ENCODE assay signal across 10 cellular contexts in the genomic region with DNA sequence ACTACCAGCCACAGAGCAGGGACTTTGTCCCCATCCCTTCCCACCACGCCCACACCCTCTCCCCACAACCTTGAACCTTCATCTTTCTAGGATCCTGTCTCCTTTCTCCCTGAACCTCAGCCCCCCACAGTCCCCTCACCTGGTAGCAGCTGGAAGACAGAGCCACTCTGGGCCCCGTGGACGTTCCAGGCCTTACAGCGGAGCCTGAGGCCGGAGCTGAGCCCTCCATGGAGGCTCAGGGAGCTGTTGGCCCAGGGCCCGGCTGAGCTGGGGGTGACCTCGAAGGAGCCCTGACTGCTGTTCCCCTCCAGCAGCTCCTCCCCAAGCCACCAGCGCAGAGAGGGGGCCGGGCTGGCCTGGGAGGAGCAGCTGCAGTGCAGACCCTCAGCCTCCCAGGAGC. TPM values are rescaled to one million over a fixed set of nuclear protein-coding genes. Genes with fewer than 3 reads are reported as not detected.
DNase-seq lines count a peak whose midpoint lies in the region; ATAC-seq, FAIRE-seq and TF ChIP-seq lines count a peak whose summit lies in the region.
"Not testable (repeated sequence)": the region's sequence is repeated elsewhere in the genome, so short reads cannot be mapped to it uniquely, and the experiment has no call there.
"Had no signal": no experiment of that assay in that cellular context is flagged by ENCODE, and none has a peak within 500 bp of the region (broad histone marks: within the 10 kb centered on the region; RNA-seq: fewer than 3 reads in every experiment).

No MANE protein-coding gene starts in this region.

- 85% methylated on average over 8 of the region's 9 CpGs; no CpG with 5 or more reads in 1 of the 2 experiments for WGBS in H1 (ENCODE audit: extremely low coverage in 1 of 2, insufficient coverage in 1 of 2, insufficient read length in 1 of 2, insufficient replicate concordance in 2 of 2, low coverage in 1 of 2, low lambda C conversion rate in 2 of 2, missing lambda C conversion rate in 1 of 2), 2 experiments
- WGBS in neuronal stem cell (ENCODE audit: extremely low coverage in 2 of 2, insufficient read length in 2 of 2, insufficient replicate concordance in 1 of 2), 2 donors = no CpG with 5 or more reads among the region's 9 CpGs
- 35 to 73% (median 54%) methylated on average over 4 to 9 of the region's 9 CpGs for WGBS in spleen, 5 donors

- not testable (repeated sequence) for TF ChIP-seq CTCF in GM23338 (conservative IDR thresholded peaks at IDR 0.05; ENCODE audit: low read depth in 2 of 2); WTC11 (IDR thresholded peaks at IDR 0.05); H1 (IDR thresholded peaks at IDR 0.05; ENCODE audit: control extremely low read depth in 1 of 3, insufficient read depth in 1 of 3, low read depth in 1 of 3, low read length in 3 of 3); kidney (IDR thresholded peaks at IDR 0.05; ENCODE audit: borderline replicate concordance, extremely low read depth, insufficient read depth); mucosa of descending colon (IDR thresholded peaks at IDR 0.05); spleen (IDR thresholded peaks at IDR 0.05 in 8 of 11, conservative IDR thresholded peaks at IDR 0.05 in 3 of 11)

- H4K20me1 ChIP-seq in GM23338 (replicated peaks; ENCODE audit: insufficient read depth); H1 (replicated peaks in 1 of 2; ENCODE audit: control insufficient read depth in 1 of 2, insufficient read depth in 2 of 2, low read length in 2 of 2): not testable (repeated sequence)

- not testable (repeated sequence) for H2AK5ac ChIP-seq in H1 (ENCODE audit: low read depth, low read length); neuronal stem cell (ENCODE audit: low read depth, low read length)

- H3K9ac ChIP-seq in H1 (replicated peaks in 1 of 4; ENCODE audit: extremely low read depth in 1 of 4, low read depth in 3 of 4, low read length in 3 of 4); kidney (ENCODE audit: low read length in 2 of 2); neuronal stem cell (ENCODE audit: low read depth, low read length, poor library complexity): not testable (repeated sequence)

- H3K9me3 ChIP-seq in H1 (ENCODE audit: insufficient read depth in 2 of 2, low read depth in 1 of 2, low read length in 1 of 2); kidney (ENCODE audit: control insufficient read depth in 1 of 2, low read length in 2 of 2); mucosa of descending colon; neuronal stem cell (replicated peaks in 1 of 2; ENCODE audit: control insufficient read depth in 2 of 2, insufficient read depth in 1 of 2, low read depth in 1 of 2, low read length in 2 of 2); spleen: not testable (repeated sequence)

- not testable (repeated sequence) for H3K9me2 ChIP-seq in GM23338 (ENCODE audit: insufficient read depth)

- not testable (repeated sequence) for H4K5ac ChIP-seq in H1 (ENCODE audit: insufficient read length, low read depth, low read length)

- not testable (repeated sequence) for H3K56ac ChIP-seq in H1 (replicated peaks; ENCODE audit: insufficient read length, low read depth, low read length)

- H3K4ac ChIP-seq in H1 (replicated peaks; ENCODE audit: insufficient read length, low read depth, low read length); neuronal stem cell (ENCODE audit: low read length): not testable (repeated sequence)

- H2AFZ ChIP-seq in GM23338 = peak overlapping the region; percentile 95; the same call in 1 of the 2 replicates
- peak overlapping the region; percentile 6; the same call in 1 of the 2 replicates for H2AFZ ChIP-seq in H1 (ENCODE audit: low read length)
- H2AFZ ChIP-seq in neuronal stem cell (ENCODE audit: low read length) = peak overlapping the region; percentile 49

- H3K27ac ChIP-seq in GM23338 (ENCODE audit: low read depth); H1 (ENCODE audit: low read depth, low read length); kidney (ENCODE audit: low read depth in 2 of 2, low read length in 2 of 2); neuronal stem cell (replicated peaks; ENCODE audit: low read length): not testable (repeated sequence)
- peak overlapping the region; percentile 35 to 87 (median 74) for H3K27ac ChIP-seq in spleen

- intact Hi-C loops in kidney (cut with DNase I); mucosa of descending colon (cut with DNase I, micrococcal nuclease); spleen (cut with DNase I; ENCODE audit: low total_unique reads): not testable (repeated sequence)

- H3K4me1 ChIP-seq in GM23338 (ENCODE audit: insufficient read depth) (peaks cover 39% of the 10 kb centered on the region; the same call in 1 of the 2 replicates), H1 (replicated peaks in 1 of 4; ENCODE audit: control insufficient read depth in 3 of 4, insufficient read depth in 4 of 4, low read length in 3 of 4) (peaks cover 0 to 17% (median 9%) of the 10 kb centered on the region in 4 experiments; a peak in 6 of 7 replicates), mucosa of descending colon (ENCODE audit: low read depth) (peaks cover 15% of the 10 kb centered on the region), spleen (peaks cover 18 to 67% (median 41%) of the 10 kb centered on the region in 6 donors)
- not testable (repeated sequence) for H3K4me1 ChIP-seq in kidney (ENCODE audit: control insufficient read depth in 1 of 2, insufficient read depth in 1 of 2, low read depth in 1 of 2, low read length in 2 of 2); neuronal stem cell (ENCODE audit: control insufficient read depth in 2 of 2, insufficient read depth in 1 of 2, low read depth in 1 of 2, low read length in 2 of 2)

- peak overlapping the region; percentile 19; the same call in 1 of the 2 replicates for H4K8ac ChIP-seq in H1 (ENCODE audit: extremely low read depth, insufficient read depth, low read length)
- not testable (repeated sequence) for H4K8ac ChIP-seq in neuronal stem cell (ENCODE audit: low read depth, low read length)

- not testable (repeated sequence) for H3K4me3 Mint-ChIP-seq in GM23338
- H3K4me3 Mint-ChIP-seq in WTC11 = peak overlapping the region; percentile 7; the same call in 1 of the 2 replicates

- not testable (repeated sequence) for H2BK15ac ChIP-seq in H1 (ENCODE audit: low read length); neuronal stem cell (ENCODE audit: low read length)

- H3K9me3 Mint-ChIP-seq in GM23338 = peaks cover 15% of the 10 kb centered on the region
- not testable (repeated sequence) for H3K9me3 Mint-ChIP-seq in WTC11

- H3K18ac ChIP-seq in H1 (ENCODE audit: extremely low read depth, low read length); neuronal stem cell (ENCODE audit: low read length): not testable (repeated sequence)

- H3K36me3 Mint-ChIP-seq in GM23338 (ENCODE audit: low read depth); WTC11: not testable (repeated sequence)

- H3K14ac ChIP-seq in H1 (ENCODE audit: insufficient read length); neuronal stem cell (ENCODE audit: low read length): not testable (repeated sequence)

- H3F3A ChIP-seq in GM23338 (replicated peaks; ENCODE audit: low read depth) = not testable (repeated sequence)

- H3K4me2 ChIP-seq in GM23338 (peak overlapping the region; percentile 65; the same call in 1 of the 2 replicates), H1 (ENCODE audit: insufficient read depth in 1 of 2, low read depth in 2 of 2, low read length in 2 of 2) (0 out of 4 replicates have a peak overlapping the region, but pooled peaks have one; percentile 1 to 30)
- H3K4me2 ChIP-seq in neuronal stem cell (ENCODE audit: insufficient read depth, low read length, poor library complexity, severe bottlenecking) = not testable (repeated sequence)

- not testable (repeated sequence) for H2BK120ac ChIP-seq in H1 (replicated peaks; ENCODE audit: low read depth, low read length); neuronal stem cell (ENCODE audit: low read depth, low read length)

- H3K23me2 ChIP-seq in H1 (ENCODE audit: low read depth, low read length) = not testable (repeated sequence)

- not testable (repeated sequence) for H3K36me3 ChIP-seq in GM23338 (ENCODE audit: insufficient read depth); H1 (ENCODE audit: control insufficient read depth in 2 of 4, insufficient read depth in 4 of 4, low read length in 3 of 4); kidney (ENCODE audit: control insufficient read depth in 1 of 2, insufficient read depth in 2 of 2, low read length in 2 of 2); mucosa of descending colon (ENCODE audit: low read depth); neuronal stem cell (replicated peaks in 1 of 2; ENCODE audit: control insufficient read depth in 2 of 2, insufficient read depth in 2 of 2, low read length in 2 of 2); spleen

- POLR2A ChIA-PET in WTC11 (lab: Charles Lee) (interaction anchor here (0.6 kb wide), 1 partner anchor 65 kb away, joined by 7 read pairs; no protein-coding TSS in a partner anchor), H1 (lab: Charles Lee; ENCODE audit: partially characterized antibody) (interaction anchor here (1.9 to 2.7 kb wide), 2 partner anchors 25 to 29 kb away, joined by 7 to 9 read pairs; partner anchors contain the start of genes ATF5 and NUP62)

- H3K4me1 Mint-ChIP-seq in GM23338 = peaks cover 27% of the 10 kb centered on the region
- peaks cover 46% of the 10 kb centered on the region for H3K4me1 Mint-ChIP-seq in WTC11

- not testable (repeated sequence) for H2BK20ac ChIP-seq in H1 (ENCODE audit: low read length)

- not testable (repeated sequence) for H2BK5ac ChIP-seq in H1 (ENCODE audit: low read depth, low read length); neuronal stem cell (ENCODE audit: low read length)

- CTCF ChIA-PET in WTC11 (lab: Charles Lee) (interaction anchor here (0.8 to 2.5 kb wide), 5 partner anchors 19 to 272 kb away, joined by 3 to 11 read pairs (median 4); no protein-coding TSS in a partner anchor), H1 (lab: Charles Lee; ENCODE audit: partially characterized antibody) (interaction anchor here (1.3 to 1.9 kb wide), 3 partner anchors 20 to 26 kb away, joined by 4 to 10 read pairs (median 6); no protein-coding TSS in a partner anchor)

- not testable (repeated sequence) for H3K79me2 ChIP-seq in GM23338 (replicated peaks; ENCODE audit: insufficient read depth); H1 (ENCODE audit: control insufficient read depth in 1 of 2, insufficient read depth in 2 of 2, low read length in 2 of 2)

- H4K91ac ChIP-seq in H1 (replicated peaks; ENCODE audit: insufficient read length, low read length) = peak overlapping the region; percentile 5
- H4K91ac ChIP-seq in neuronal stem cell (ENCODE audit: low read depth, low read length, poor library complexity) = not testable (repeated sequence)

- ATAC-seq in GM23338 (peak; percentile 57), WTC11 (peak; percentile 59)
- not testable (repeated sequence) for ATAC-seq in mucosa of descending colon

- H3K4me3 ChIP-seq in GM23338; H1 (ENCODE audit: extremely low read depth in 1 of 4, insufficient read depth in 2 of 4, low read depth in 3 of 4, low read length in 4 of 4); kidney (ENCODE audit: low read length in 2 of 2); mucosa of descending colon; neuronal stem cell (ENCODE audit: low read length in 2 of 2): not testable (repeated sequence)
- peak overlapping the region in 7 of 8 donors; percentile 15 to 56 (median 30) for H3K4me3 ChIP-seq in spleen

- TF ChIP-seq POLR2A in H1 (IDR thresholded peaks at IDR 0.05; ENCODE audit: control extremely low read depth in 1 of 2, low read depth in 2 of 2, low read length in 2 of 2); spleen (IDR thresholded peaks at IDR 0.05): not testable (repeated sequence)

- not testable (repeated sequence) for FAIRE-seq in H1 (lab: Jason Lieb, UNC); kidney (lab: Jason Lieb, UNC)

- H3K27me3 Mint-ChIP-seq in GM23338 (ENCODE audit: insufficient read depth, low read depth, poor library complexity) = peaks cover 14% of the 10 kb centered on the region
- H3K27me3 Mint-ChIP-seq in WTC11 (ENCODE audit: low read depth) = not testable (repeated sequence)

- DNase-seq in GM23338 (ENCODE audit: low spot score); WTC11 (ENCODE audit: low spot score); H1 (ENCODE audit: low read depth in 1 of 2, low spot score in 2 of 2); neuronal stem cell (ENCODE audit: low spot score): not testable (repeated sequence)
- peak; percentile 44 for DNase-seq in kidney
- DNase-seq in mucosa of descending colon = peak in 2 of 3 donors; percentile 23 to 33
- peak; percentile 47 for DNase-seq in spleen

- H3K27me3 ChIP-seq in GM23338 (ENCODE audit: insufficient read depth); H1 (replicated peaks in 1 of 4; ENCODE audit: control insufficient read depth in 3 of 4, extremely low read depth in 1 of 4, insufficient read depth in 3 of 4, low read length in 3 of 4); neuronal stem cell (ENCODE audit: control insufficient read depth in 3 of 3, insufficient read depth in 3 of 3, low read depth in 1 of 3, low read length in 3 of 3); spleen (replicated peaks in 1 of 7): not testable (repeated sequence)

- H2BK12ac ChIP-seq in H1 (ENCODE audit: low read depth, low read length) = peak overlapping the region; percentile 68; the same call in 1 of the 2 replicates
- H2BK12ac ChIP-seq in neuronal stem cell (ENCODE audit: low read length) = not testable (repeated sequence)

- not testable (repeated sequence) for TF ChIP-seq EP300 in H1 (IDR thresholded peaks at IDR 0.05; ENCODE audit: borderline replicate concordance in 1 of 2, low read depth in 2 of 2, low read length in 2 of 2)

- not testable (repeated sequence) for TF ChIP-seq RAD21 in H1 (IDR thresholded peaks at IDR 0.05 in 1 of 2, conservative IDR thresholded peaks at IDR 0.05 in 1 of 2; ENCODE audit: low read depth in 2 of 2, low read length in 2 of 2)

- H3K27ac Mint-ChIP-seq in GM23338, WTC11: not testable (repeated sequence)

- not testable (repeated sequence) for H3K79me1 ChIP-seq in H1 (ENCODE audit: low read depth, low read length); neuronal stem cell (ENCODE audit: low read depth, low read length)

- H3K23ac ChIP-seq in H1 (ENCODE audit: insufficient read length) = not testable (repeated sequence)
- peak overlapping the region; percentile 73 for H3K23ac ChIP-seq in neuronal stem cell (ENCODE audit: low read depth, low read length, poor library complexity)

RNA-seq across cellular contexts. Expression of gene SIGLEC11, which starts 2.8 kb away (rescaled TPM):
- not detected in 2 replicates for total RNA-seq in GM23338 (2014; rRNA removed; shearing (Covaris generic))
- not detected in 2 replicates for polyA plus RNA-seq in GM23338 (2016; fragmentation: Nextera tagmentation; extraction: Ambion mirVana)
- total RNA-seq in WTC11 (2021) = not detected in 3 replicates
- total RNA-seq in H1 (2021; fragmentation: NEBNext Ultra II Directional; extraction: Animal tissue kit (Norgen Biotek cat#: 25700)) = not detected in 2 replicates
- 0.14 and 0.18 TPM in 2 replicates for polyA plus RNA-seq in H1 (2011; rRNA removed)
- not detected for polyA plus RNA-seq in H1 (2011; cell fraction: cytosol; rRNA removed)
- 0.14 TPM for polyA plus RNA-seq in H1 (2011; cell fraction: nucleus; rRNA removed)
- 0.15 to 0.17 TPM in 2 of 4 replicates, not detected in the others for polyA plus RNA-seq in H1 (2012, experiment 1 of 2)
- not detected for polyA plus RNA-seq in H1 (2012, experiment 2 of 2)
- not detected for polyA plus RNA-seq in H1 (2013, experiment 1 of 2)
- 0.04 TPM for polyA plus RNA-seq in H1 (2013, experiment 2 of 2)
- polyA minus RNA-seq in H1 (2011; rRNA and poly(A)+ RNA removed) = not detected in 2 replicates
- polyA minus RNA-seq in H1 (2011; cell fraction: cytosol; rRNA and poly(A)+ RNA removed) = not detected
- polyA minus RNA-seq in H1 (2011; cell fraction: nucleus; rRNA and poly(A)+ RNA removed) = not detected
- 1.2 TPM for total RNA-seq in kidney
- polyA plus RNA-seq in kidney (ENCODE audit: insufficient read depth, low read depth, low replicate concordance) = 1.5 TPM
- 1 to 10 TPM in 2 of 3 donors, under 1 TPM in 1; 0.49 to 2.0 (median 1.1) TPM for total RNA-seq in mucosa of descending colon
- not detected for polyA plus RNA-seq in neuronal stem cell (2013, experiment 1 of 2)
- polyA plus RNA-seq in neuronal stem cell (2013, experiment 2 of 2) = not detected
- 10 to 100 TPM; 18.7 to 97.5 (median 42.8) TPM for total RNA-seq in spleen
- 10 to 100 TPM in 1 of 3 donors, 1 to 10 TPM in 2; 2.2 to 52.3 (median 7.9) TPM for polyA plus RNA-seq in spleen
- total RNA-seq: Caco-2 had no signal
- polyA plus RNA-seq: A549, BJ had no signal

RNA-seq across cellular contexts. Expression of gene NUP62, which starts 28.8 kb away (rescaled TPM):
- total RNA-seq in GM23338 (2014; rRNA removed; shearing (Covaris generic)) = 87.7 and 99.4 TPM in 2 replicates
- polyA plus RNA-seq in GM23338 (2016; fragmentation: Nextera tagmentation; extraction: Ambion mirVana) (54.0 and 55.5 TPM in 2 replicates), H1 (2011; rRNA removed) (50.0 and 60.0 TPM in 2 replicates), kidney (ENCODE audit: insufficient read depth, low read depth, low replicate concordance) (17.1 TPM), spleen (10 to 100 TPM; 17.3 to 35.1 (median 18.4) TPM)
- total RNA-seq in WTC11 (2021) (87.1 to 91.4 TPM (median 90.3 TPM) in 3 replicates), kidney (39.0 TPM), mucosa of descending colon (10 to 100 TPM; 34.1 to 41.0 (median 40.9) TPM), spleen (10 to 100 TPM; 41.1 to 60.9 (median 51.4) TPM)
- 106 and 107 TPM in 2 replicates for total RNA-seq in H1 (2021; fragmentation: NEBNext Ultra II Directional; extraction: Animal tissue kit (Norgen Biotek cat#: 25700))
- 38.7 TPM for polyA plus RNA-seq in H1 (2011; cell fraction: cytosol; rRNA removed)
- polyA plus RNA-seq in H1 (2011; cell fraction: nucleus; rRNA removed) = 35.8 TPM
- 56.0 to 96.8 TPM (median 85.0 TPM) in 4 replicates for polyA plus RNA-seq in H1 (2012, experiment 1 of 2)
- polyA plus RNA-seq in H1 (2012, experiment 2 of 2) = 58.7 TPM
- polyA plus RNA-seq in H1 (2013, experiment 1 of 2) = 65.6 TPM
- 65.7 TPM for polyA plus RNA-seq in H1 (2013, experiment 2 of 2)
- 24.9 and 28.6 TPM in 2 replicates for polyA minus RNA-seq in H1 (2011; rRNA and poly(A)+ RNA removed)
- 32.0 TPM for polyA minus RNA-seq in H1 (2011; cell fraction: cytosol; rRNA and poly(A)+ RNA removed)
- polyA minus RNA-seq in H1 (2011; cell fraction: nucleus; rRNA and poly(A)+ RNA removed) = 29.1 TPM
- 69.0 TPM for polyA plus RNA-seq in neuronal stem cell (2013, experiment 1 of 2)
- polyA plus RNA-seq in neuronal stem cell (2013, experiment 2 of 2) = 72.2 TPM

RNA-seq across cellular contexts. Expression of gene ATF5, which starts 29.1 kb away (rescaled TPM):
- 7.4 and 8.2 TPM in 2 replicates for total RNA-seq in GM23338 (2014; rRNA removed; shearing (Covaris generic))
- polyA plus RNA-seq in GM23338 (2016; fragmentation: Nextera tagmentation; extraction: Ambion mirVana) = 9.6 and 10.3 TPM in 2 replicates
- total RNA-seq in WTC11 (2021) = 9.0 to 10.8 TPM (median 10.8 TPM) in 3 replicates
- total RNA-seq in H1 (2021; fragmentation: NEBNext Ultra II Directional; extraction: Animal tissue kit (Norgen Biotek cat#: 25700)) = 13.1 TPM in 2 replicates
- 6.2 and 25.0 TPM in 2 replicates for polyA plus RNA-seq in H1 (2011; rRNA removed)
- polyA plus RNA-seq in H1 (2011; cell fraction: cytosol; rRNA removed) = 14.2 TPM
- 11.7 TPM for polyA plus RNA-seq in H1 (2011; cell fraction: nucleus; rRNA removed)
- polyA plus RNA-seq in H1 (2012, experiment 1 of 2) = 8.1 to 13.9 TPM (median 12.5 TPM) in 4 replicates
- 11.9 TPM for polyA plus RNA-seq in H1 (2012, experiment 2 of 2)
- 10.9 TPM for polyA plus RNA-seq in H1 (2013, experiment 1 of 2)
- 10.2 TPM for polyA plus RNA-seq in H1 (2013, experiment 2 of 2)
- 0.83 and 1.7 TPM in 2 replicates for polyA minus RNA-seq in H1 (2011; rRNA and poly(A)+ RNA removed)
- 4.8 TPM for polyA minus RNA-seq in H1 (2011; cell fraction: cytosol; rRNA and poly(A)+ RNA removed)
- polyA minus RNA-seq in H1 (2011; cell fraction: nucleus; rRNA and poly(A)+ RNA removed) = 3.0 TPM
- total RNA-seq in kidney = 36.4 TPM
- 22.7 TPM for polyA plus RNA-seq in kidney (ENCODE audit: insufficient read depth, low read depth, low replicate concordance)
- 10 to 100 TPM; 10.7 to 25.0 (median 16.1) TPM for total RNA-seq in mucosa of descending colon
- polyA plus RNA-seq in neuronal stem cell (2013, experiment 1 of 2) = 7.5 TPM
- 7.7 TPM for polyA plus RNA-seq in neuronal stem cell (2013, experiment 2 of 2)
- 10 to 100 TPM; 10.2 to 45.8 (median 22.8) TPM for total RNA-seq in spleen
- polyA plus RNA-seq in spleen = 10 to 100 TPM; 14.6 to 36.6 (median 16.8) TPM

Comparison
In these comparisons a context has a peak if more than half of its experiments do, and no peak if none do; other contexts are left out.
1. H2AFZ ChIP-seq: peak in every context shown above with its lines; median percentile 95 in GM23338; 49 in neuronal stem cell; 6 in H1.